ENCODE assay signal across 1 cellular context in genomic region chr18:63378919-63379638, GRCh38.
TF ChIP-seq lines count a peak whose summit lies in the region.

No MANE protein-coding gene starts in this region.

TF ChIP-seq in HEK293, 187 proteins besides CTCF, POLR2A, EP300 and RAD21 (continued from another document):
- TF ChIP-seq, protein P1, sequence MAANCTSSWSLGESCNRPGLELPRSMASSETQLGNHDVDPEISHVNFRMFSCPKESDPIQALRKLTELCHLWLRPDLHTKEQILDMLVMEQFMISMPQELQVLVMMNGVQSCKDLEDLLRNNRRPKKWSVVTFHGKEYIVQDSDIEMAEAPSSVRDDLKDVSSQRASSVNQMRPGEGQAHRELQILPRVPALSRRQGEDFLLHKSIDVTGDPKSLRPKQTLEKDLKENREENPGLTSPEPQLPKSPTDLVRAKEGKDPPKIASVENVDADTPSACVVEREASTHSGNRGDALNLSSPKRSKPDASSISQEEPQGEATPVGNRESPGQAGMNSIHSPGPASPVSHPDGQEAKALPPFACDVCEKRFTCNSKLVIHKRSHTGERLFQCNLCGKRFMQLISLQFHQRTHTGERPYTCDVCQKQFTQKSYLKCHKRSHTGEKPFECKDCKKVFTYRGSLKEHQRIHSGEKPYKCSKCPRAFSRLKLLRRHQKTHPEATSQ (tag by site-specific recombination; IDR thresholded peaks at IDR 0.05) = no peak
